38 cellular contexts compared by ENCODE assay signal in genomic region chr6:147178355-147178754, GRCh38.
"Had no signal": no experiment of that assay in that cellular context is flagged by ENCODE, and none has a peak within 500 bp of the region (broad histone marks: within the 10 kb centered on the region; RNA-seq: fewer than 3 reads in every experiment).

No MANE protein-coding gene starts in this region.

- H3K36me3 Mint-ChIP-seq: activated naive CD4-positive, alpha-beta T cell treated with anti-CD3 and anti-CD28 coated beads, Interleukin-2, amount 50 U/mL, for 24 hours; activated naive CD8-positive, alpha-beta T cell treated with anti-CD3 and anti-CD28 coated beads for 36 hours; brain; WTC11 had no signal

- H3K4me1 ChIP-seq: adrenal gland, ascending aorta, breast epithelium, colonic mucosa, esophagus squamous epithelium, gastroesophageal sphincter, heart right ventricle had no signal

- DNase-seq: activated CD4-positive, alpha-beta T cell treated with anti-CD3 and anti-CD28 coated beads for 1 hour; activated CD4-positive, alpha-beta T cell treated with anti-CD3 and anti-CD28 coated beads for 4 hours; activated CD4-positive, alpha-beta T cell treated with anti-CD3 and anti-CD28 coated beads, Interleukin-2, amount 50 U/mL, for 1 hour; activated CD4-positive, alpha-beta T cell treated with anti-CD3 and anti-CD28 coated beads, Interleukin-2, amount 50 U/mL, for 48 hours; activated CD8-positive, alpha-beta memory T cell treated with anti-CD3 and anti-CD28 coated beads for 24 hours; activated CD8-positive, alpha-beta memory T cell treated with anti-CD3 and anti-CD28 coated beads, Interleukin-2, amount 50 U/mL, for 4 hours; activated CD8-positive, alpha-beta T cell treated with anti-CD3 and anti-CD28 coated beads for 36 hours; activated effector memory CD4-positive, alpha-beta T cell treated with anti-CD3 and anti-CD28 coated beads, Interleukin-2, amount 50 U/mL, for 16 hours; activated naive CD4-positive, alpha-beta T cell treated with anti-CD3 and anti-CD28 coated beads for 36 hours; activated naive CD8-positive, alpha-beta T cell treated with anti-CD3 and anti-CD28 coated beads for 36 hours; activated naive CD8-positive, alpha-beta T cell treated with anti-CD3 and anti-CD28 coated beads, Interleukin-2, amount 50 U/mL, for 24 hours; activated T-cell treated with anti-CD3 and anti-CD28 coated beads, Interleukin-2, amount 50 U/mL, for 1 hour; activated T-cell treated with anti-CD3 and anti-CD28 coated beads, Interleukin-2, amount 50 U/mL, for 48 hours; adrenal gland; amygdala; central memory CD4-positive, alpha-beta T cell; cerebellar nuclear complex; colonic mucosa; effector CD8-positive, alpha-beta T cell; esophagus squamous epithelium; foreskin melanocyte; heart right ventricle; T-helper 1 cell; T-helper 17 cell; T1000 had no signal

- FAIRE-seq: endometrium, endothelial cell of umbilical vein had no signal

- H3K9me3 ChIP-seq: adrenal gland, ascending aorta, breast epithelium, colonic mucosa, esophagus squamous epithelium, gastroesophageal sphincter, heart right ventricle had no signal

- H3K4me1 Mint-ChIP-seq: activated naive CD4-positive, alpha-beta T cell treated with anti-CD3 and anti-CD28 coated beads, Interleukin-2, amount 50 U/mL, for 24 hours; activated naive CD8-positive, alpha-beta T cell treated with anti-CD3 and anti-CD28 coated beads for 36 hours; activated naive CD8-positive, alpha-beta T cell treated with anti-CD3 and anti-CD28 coated beads, Interleukin-2, amount 50 U/mL, for 24 hours; brain had no signal

- H3K4me3 Mint-ChIP-seq: activated CD8-positive, alpha-beta T cell treated with anti-CD3 and anti-CD28 coated beads for 36 hours; activated naive CD4-positive, alpha-beta T cell treated with anti-CD3 and anti-CD28 coated beads for 36 hours; activated naive CD4-positive, alpha-beta T cell treated with anti-CD3 and anti-CD28 coated beads, Interleukin-2, amount 50 U/mL, for 24 hours; activated naive CD8-positive, alpha-beta T cell treated with anti-CD3 and anti-CD28 coated beads for 36 hours; activated naive CD8-positive, alpha-beta T cell treated with anti-CD3 and anti-CD28 coated beads, Interleukin-2, amount 50 U/mL, for 24 hours; activated T-helper 1 cell treated with anti-CD3 and anti-CD28 coated beads, Interleukin-12 subunit alpha, Interleukin-12 subunit beta, Interleukin-2, Interleukin-4 antibody, amounts not matched to agents 30 ng/mL and 10 ng/mL and 1 ng/mL, durations not matched to agents 14 hours and 24 hours and 36 hours; brain; T-helper 17 cell; T-helper 2 cell treated with Interferon-gamma antibody and Interleukin-4, amounts not matched to agents 5 μg/mL and 100 μg/mL, for 36 hours; WTC11 had no signal

- H3K27me3 ChIP-seq: adrenal gland, ascending aorta, breast epithelium, cardiac muscle cell, colonic mucosa, esophagus squamous epithelium, gastroesophageal sphincter, heart right ventricle had no signal

- H3K36me3 ChIP-seq: adrenal gland, ascending aorta, breast epithelium, cardiac muscle cell, colonic mucosa, esophagus squamous epithelium, gastroesophageal sphincter, heart right ventricle had no signal

- H3K27ac ChIP-seq: adrenal gland, ascending aorta, breast epithelium, cardiac muscle cell, colonic mucosa, epithelial cell of prostate, esophagus squamous epithelium, gastroesophageal sphincter, heart right ventricle had no signal

- H3K27ac Mint-ChIP-seq: activated CD8-positive, alpha-beta T cell treated with anti-CD3 and anti-CD28 coated beads for 36 hours; activated naive CD4-positive, alpha-beta T cell treated with anti-CD3 and anti-CD28 coated beads for 36 hours; activated naive CD4-positive, alpha-beta T cell treated with anti-CD3 and anti-CD28 coated beads, Interleukin-2, amount 50 U/mL, for 24 hours; activated naive CD8-positive, alpha-beta T cell treated with anti-CD3 and anti-CD28 coated beads for 36 hours; activated naive CD8-positive, alpha-beta T cell treated with anti-CD3 and anti-CD28 coated beads, Interleukin-2, amount 50 U/mL, for 24 hours; activated T-helper 1 cell treated with anti-CD3 and anti-CD28 coated beads, Interleukin-12 subunit alpha, Interleukin-12 subunit beta, Interleukin-2, Interleukin-4 antibody, amounts not matched to agents 30 ng/mL and 10 ng/mL and 1 ng/mL, durations not matched to agents 14 hours and 24 hours and 36 hours; activated T-helper 2 cell treated with anti-CD3 and anti-CD28 coated beads, Interferon-gamma antibody, Interleukin-2, Interleukin-4, amounts not matched to agents 10 μg/mL and 5 μg/mL and 100 μg/mL, durations not matched to agents 14 hours and 24 hours and 36 hours; brain; T-helper 17 cell; T-helper 2 cell treated with Interferon-gamma antibody and Interleukin-4, amounts not matched to agents 5 μg/mL and 100 μg/mL, for 36 hours; WTC11 had no signal

- H3K4me3 ChIP-seq: adrenal gland, ascending aorta, breast epithelium, cardiac muscle cell, colonic mucosa, esophagus squamous epithelium, gastroesophageal sphincter, heart right ventricle had no signal

- ATAC-seq: activated CD8-positive, alpha-beta T cell treated with anti-CD3 and anti-CD28 coated beads for 36 hours; activated naive CD8-positive, alpha-beta T cell treated with anti-CD3 and anti-CD28 coated beads, Interleukin-2, amount 50 U/mL, for 24 hours; gastroesophageal sphincter; heart right ventricle; T-helper 17 cell; WTC11 had no signal

- H3K27me3 Mint-ChIP-seq: activated CD8-positive, alpha-beta T cell treated with anti-CD3 and anti-CD28 coated beads for 36 hours; activated naive CD4-positive, alpha-beta T cell treated with anti-CD3 and anti-CD28 coated beads, Interleukin-2, amount 50 U/mL, for 24 hours; activated naive CD8-positive, alpha-beta T cell treated with anti-CD3 and anti-CD28 coated beads, Interleukin-2, amount 50 U/mL, for 24 hours; brain had no signal

- H3K9me3 Mint-ChIP-seq: activated CD8-positive, alpha-beta T cell treated with anti-CD3 and anti-CD28 coated beads for 36 hours; activated naive CD4-positive, alpha-beta T cell treated with anti-CD3 and anti-CD28 coated beads for 36 hours; activated naive CD4-positive, alpha-beta T cell treated with anti-CD3 and anti-CD28 coated beads, Interleukin-2, amount 50 U/mL, for 24 hours; activated naive CD8-positive, alpha-beta T cell treated with anti-CD3 and anti-CD28 coated beads for 36 hours; activated naive CD8-positive, alpha-beta T cell treated with anti-CD3 and anti-CD28 coated beads, Interleukin-2, amount 50 U/mL, for 24 hours; activated T-helper 2 cell treated with anti-CD3 and anti-CD28 coated beads, Interferon-gamma antibody, Interleukin-2, Interleukin-4, amounts not matched to agents 10 μg/mL and 5 μg/mL and 100 μg/mL, durations not matched to agents 14 hours and 24 hours and 36 hours; brain; T-helper 2 cell treated with Interferon-gamma antibody and Interleukin-4, amounts not matched to agents 5 μg/mL and 100 μg/mL, for 36 hours; WTC11 had no signal
